Comparison of ENCODE assay signal across 20 cellular contexts in the genomic region with DNA sequence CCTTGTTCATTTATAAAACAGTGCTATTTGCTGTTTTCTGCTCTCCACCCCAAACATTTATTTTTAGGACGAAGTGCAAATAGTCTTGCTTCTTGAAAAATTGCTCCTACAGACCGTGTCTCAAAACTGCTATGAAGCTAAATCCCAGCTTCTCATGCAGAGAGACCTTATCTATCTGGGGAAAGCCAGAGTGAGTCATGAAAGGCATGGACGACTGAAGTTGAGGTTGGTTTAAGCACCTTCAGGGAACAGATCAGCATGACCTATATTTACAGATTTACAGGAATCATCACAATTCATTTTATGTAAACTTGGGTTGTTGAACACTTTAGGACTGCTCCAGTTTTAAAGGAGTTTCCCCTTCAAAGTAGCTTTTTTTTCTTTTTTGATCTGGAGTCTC.
"Had no signal": no experiment of that assay in that cellular context is flagged by ENCODE, and none has a peak within 500 bp of the region (broad histone marks: within the 10 kb centered on the region; RNA-seq: fewer than 3 reads in every experiment).

No MANE protein-coding gene starts in this region.

- H3K27ac ChIP-seq: colonic mucosa, left lung, pancreas, stomach, thoracic aorta had no signal

- H3K4me3 Mint-ChIP-seq: activated CD8-positive, alpha-beta memory T cell treated with anti-CD3 and anti-CD28 coated beads, Interleukin-2, amount 10 ng/mL, durations not matched to agents 7 days and 5 days; activated naive CD8-positive, alpha-beta T cell; activated T-cell treated with anti-CD3 and anti-CD28 coated beads, Interleukin-2, amount 50 U/mL, for 4 hours; memory B cell; neural crest cell; T-cell had no signal

- ATAC-seq: activated CD8-positive, alpha-beta memory T cell treated with anti-CD3 and anti-CD28 coated beads, Interleukin-2, amount 10 ng/mL, durations not matched to agents 7 days and 5 days; left lung; T-cell had no signal

- DNase-seq: activated CD4-positive, alpha-beta T cell treated with anti-CD3 and anti-CD28 coated beads for 1 hour; activated CD4-positive, alpha-beta T cell treated with anti-CD3 and anti-CD28 coated beads, Interleukin-2, amount 50 U/mL, for 48 hours; activated CD8-positive, alpha-beta memory T cell treated with anti-CD3 and anti-CD28 coated beads, Interleukin-2, amount 10 ng/mL, durations not matched to agents 7 days and 5 days; activated gamma-delta T cell; activated T-cell treated with anti-CD3 and anti-CD28 coated beads, Interleukin-2, amount 50 U/mL, for 4 hours; anterior cingulate cortex; colonic mucosa; effector memory CD4-positive, alpha-beta T cell; glutamatergic neuron; left lung; pancreas; retina; stimulated activated CD4-positive, alpha-beta T cell treated with anti-CD3 and anti-CD28 coated beads, Interleukin-15, amount 100 ng/mL, for 24 hours; stomach; T-cell; T1000 had no signal

- H3K4me3 ChIP-seq: colonic mucosa, left lung, pancreas, stomach, thoracic aorta had no signal

- H3K36me3 ChIP-seq: colonic mucosa, left lung, pancreas, stomach, thoracic aorta had no signal

- H3K27me3 ChIP-seq: left lung, pancreas had no signal

- H3K27me3 Mint-ChIP-seq: activated naive CD8-positive, alpha-beta T cell had no signal

- H3K4me1 ChIP-seq: colonic mucosa, left lung, pancreas, stomach had no signal

- H3K9me3 Mint-ChIP-seq: activated T-cell treated with anti-CD3 and anti-CD28 coated beads, Interleukin-2, amount 50 U/mL, for 4 hours; neural crest cell; T-cell had no signal

- H3K27ac Mint-ChIP-seq: activated CD8-positive, alpha-beta memory T cell treated with anti-CD3 and anti-CD28 coated beads, Interleukin-2, amount 10 ng/mL, durations not matched to agents 7 days and 5 days; activated naive CD8-positive, alpha-beta T cell; memory B cell; T-cell had no signal

- H3K36me3 Mint-ChIP-seq: activated CD8-positive, alpha-beta memory T cell treated with anti-CD3 and anti-CD28 coated beads, Interleukin-2, amount 10 ng/mL, durations not matched to agents 7 days and 5 days; activated naive CD8-positive, alpha-beta T cell; memory B cell; T-cell had no signal

- FAIRE-seq: pancreas had no signal
